Comparison of ENCODE assay signal across 8 cellular contexts in genomic region chr17:81666342-81667191, GRCh38. TPM values are rescaled to one million over a fixed set of nuclear protein-coding genes. Genes with fewer than 3 reads are reported as not detected.
DNase-seq lines count a peak whose midpoint lies in the region; ATAC-seq and TF ChIP-seq lines count a peak whose summit lies in the region.

Gene CCDC137 (plus strand): TSS chr17:81666737. CDS start chr17:81666767, 30 bp downstream.
Gene OXLD1 (minus strand): TSS chr17:81666605. CDS start chr17:81666577, 28 bp downstream.

- DNase-seq in CD1c-positive myeloid dendritic cell (ENCODE audit: extremely low spot score): peak; percentile 98
- DNase-seq in NCI-H774 (lab: John Stamatoyannopoulos, UW): peak; percentile 99
- DNase-seq in activated CD4-positive, alpha-beta T cell treated with anti-CD3 and anti-CD28 coated beads, Interleukin-2, amount 50 U/mL, for 4 hours: peak; percentile 85 to 87
- peak; percentile 92 to 98 for DNase-seq in dermis microvascular lymphatic vessel endothelial cell (ENCODE audit: low read depth in 2 of 2)
- peak; percentile 93 for DNase-seq in stimulated activated CD4-positive, alpha-beta T cell treated with anti-CD3 and anti-CD28 coated beads, Interleukin-4, amount 100 ng/mL, for 1 hour

- WGBS in liver: under 1% methylated on average over 96 of the region's 96 CpGs

- peak within 1 kb of the TSS; percentile 49 to 81 for H3K27ac ChIP-seq in liver (ENCODE audit: low read depth in 1 of 2, low read length in 2 of 2)

- peaks cover 0 to 18% (median 7%) of the 10 kb centered on the region in 4 donors for H3K36me3 ChIP-seq in liver (ENCODE audit: control insufficient read depth in 4 of 4, insufficient read depth in 3 of 4, low read depth in 1 of 4, low read length in 3 of 4)

- no peak for TF ChIP-seq CTCF in liver (IDR thresholded peaks at IDR 0.05; ENCODE audit: low read depth, low read length, missing input control)

- ATAC-seq in GM19397 (IDR thresholded peaks at IDR 0.05; ENCODE audit: unreplicated experiment): peak; percentile 92
- peak; percentile 90 for ATAC-seq in HG03565 (IDR thresholded peaks at IDR 0.05; ENCODE audit: unreplicated experiment)

- no peaks in the 10 kb centered on the region for H3K9me3 ChIP-seq in liver (ENCODE audit: control insufficient read depth in 4 of 4, low read length in 3 of 4)

- peaks cover 11 to 25% (median 18%) of the 10 kb centered on the region in 4 donors for H3K4me1 ChIP-seq in liver (ENCODE audit: control insufficient read depth in 4 of 4, insufficient read depth in 4 of 4, low read length in 3 of 4)

- no peaks in the 10 kb centered on the region for H3K27me3 ChIP-seq in liver (ENCODE audit: control insufficient read depth in 4 of 4, insufficient read depth in 4 of 4, low read length in 3 of 4)

- TF ChIP-seq RAD21 in liver (IDR thresholded peaks at IDR 0.05): no peak

- peak within 1 kb of the TSS; percentile 85 to 91 (median 89) for H3K4me3 ChIP-seq in liver (ENCODE audit: low read depth in 1 of 3, low read length in 3 of 3)

- H3K9ac ChIP-seq in liver (ENCODE audit: low read depth in 1 of 2, low read length in 2 of 2): peak within 1 kb of the TSS; percentile 26 to 95

TF ChIP-seq in liver, 16 proteins besides CTCF, POLR2A, EP300 and RAD21:
- TF ChIP-seq GABPA (IDR thresholded peaks at IDR 0.05 in 1 of 2, conservative IDR thresholded peaks at IDR 0.05 in 1 of 2) (peak; percentile 90 to 97), YY1 (IDR thresholded peaks at IDR 0.05) (peak; percentile 42), MAX (IDR thresholded peaks at IDR 0.05) (no peak), EGR1 (IDR thresholded peaks at IDR 0.05; ENCODE audit: low read depth in 2 of 2) (peak in 1 of 2 donors; percentile 30), FOXA1 (IDR thresholded peaks at IDR 0.05) (no peak), SP1 (IDR thresholded peaks at IDR 0.05) (peak; percentile 73)
TF ChIP-seq in liver: peak in this region for 4.

RNA-seq across cellular contexts. Expression of gene CCDC137, which starts in this region (rescaled TPM):
- total RNA-seq in dermis microvascular lymphatic vessel endothelial cell (6.3 and 8.5 TPM in 2 replicates), liver (1 to 10 TPM; 4.3 to 4.8 TPM)
- 1 to 10 TPM; 5.7 to 6.9 TPM for polyA plus RNA-seq in liver

RNA-seq across cellular contexts. Expression of gene OXLD1, which starts in this region (rescaled TPM):
- total RNA-seq in dermis microvascular lymphatic vessel endothelial cell (26.6 and 29.7 TPM in 2 replicates), liver (10 to 100 TPM; 11.2 to 15.2 TPM)
- polyA plus RNA-seq in liver: 10 to 100 TPM; 22.8 to 26.4 TPM

Comparison
In these comparisons a context has a peak if more than half of its experiments do, and no peak if none do; other contexts are left out.
1. Peak in every context shown above with its lines: DNase-seq, ATAC-seq, H3K4me3 ChIP-seq and H3K27ac ChIP-seq.